ENCODE assay signal across 21 cellular contexts in the genomic region with DNA sequence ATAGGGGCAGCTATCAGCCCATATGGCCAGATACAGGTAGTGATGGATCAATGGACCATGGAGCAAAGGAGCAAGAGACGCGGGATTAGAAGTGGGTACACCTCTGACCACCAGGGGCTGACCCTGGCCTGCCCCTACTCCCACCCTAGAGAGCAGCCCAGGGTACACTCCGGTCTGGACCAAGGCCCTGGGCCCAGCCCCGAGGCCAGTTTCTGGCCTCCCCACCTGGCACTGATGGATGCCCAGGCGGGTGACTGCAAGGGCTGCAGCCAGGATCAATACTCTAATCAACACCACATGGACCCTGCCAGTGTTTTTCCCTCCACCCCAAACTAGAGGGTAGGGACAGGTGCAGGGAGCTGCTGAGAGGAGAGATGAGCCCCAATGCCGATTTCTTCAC.
"Had no signal": no experiment of that assay in that cellular context is flagged by ENCODE, and none has a peak within 500 bp of the region (broad histone marks: within the 10 kb centered on the region; RNA-seq: fewer than 3 reads in every experiment).

No MANE protein-coding gene starts in this region.

- H3K4me1 Mint-ChIP-seq: stimulated activated effector memory CD8-positive, alpha-beta T cell treated with anti-CD3 and anti-CD28 coated beads, Interleukin-12 subunit alpha, Interleukin-12 subunit beta, amount 100 ng/mL, for 72 hours had no signal

- H3K36me3 ChIP-seq: gastrocnemius medialis, heart left ventricle, left lung, ovary, prostate gland, right atrium auricular region, stomach, thyroid gland had no signal

- H3K9me3 Mint-ChIP-seq: naive thymus-derived CD8-positive, alpha-beta T cell; nephron progenitor cell; stimulated activated effector memory CD8-positive, alpha-beta T cell treated with anti-CD3 and anti-CD28 coated beads, Interleukin-12 subunit alpha, Interleukin-12 subunit beta, amount 100 ng/mL, for 72 hours had no signal

- H3K27ac Mint-ChIP-seq: naive thymus-derived CD8-positive, alpha-beta T cell; nephron progenitor cell; stimulated activated effector memory CD8-positive, alpha-beta T cell treated with anti-CD3 and anti-CD28 coated beads, Interleukin-12 subunit alpha, Interleukin-12 subunit beta, amount 100 ng/mL, for 72 hours had no signal

- H3K4me3 ChIP-seq: dorsolateral prefrontal cortex, gastrocnemius medialis, heart left ventricle, left lung, ovary, prostate gland, right atrium auricular region, smooth muscle cell, stomach, thyroid gland had no signal

- H3K4me3 Mint-ChIP-seq: naive thymus-derived CD8-positive, alpha-beta T cell; nephron progenitor cell; stimulated activated effector memory CD8-positive, alpha-beta T cell treated with anti-CD3 and anti-CD28 coated beads, Interleukin-12 subunit alpha, Interleukin-12 subunit beta, amount 100 ng/mL, for 72 hours had no signal

- H3K27me3 ChIP-seq: dorsolateral prefrontal cortex, gastrocnemius medialis, heart left ventricle, ovary, right atrium auricular region, thyroid gland had no signal

- H3K36me3 Mint-ChIP-seq: naive thymus-derived CD8-positive, alpha-beta T cell; stimulated activated effector memory CD8-positive, alpha-beta T cell treated with anti-CD3 and anti-CD28 coated beads, Interleukin-12 subunit alpha, Interleukin-12 subunit beta, amount 100 ng/mL, for 72 hours had no signal

- DNase-seq: effector CD4-positive, alpha-beta T cell; foreskin fibroblast; gastrocnemius medialis; hippocampal formation; left cardiac atrium; left lung; nephron progenitor cell; nucleus accumbens; stimulated activated CD4-positive, alpha-beta T cell treated with anti-CD3 and anti-CD28 coated beads, Interleukin-2, amount 100 ng/mL, for 24 hours; stimulated activated CD4-positive, alpha-beta T cell treated with anti-CD3 and anti-CD28 coated beads, Interleukin-4, amount 100 ng/mL, for 24 hours; stimulated activated naive CD4-positive, alpha-beta T cell treated with Interleukin-2 at 50 U/mL for 16 hours; stomach; thyroid gland had no signal
